18 cellular contexts compared by ENCODE assay signal in genomic region chr12:78156751-78157150, GRCh38.
"Had no signal": no experiment of that assay in that cellular context is flagged by ENCODE, and none has a peak within 500 bp of the region (broad histone marks: within the 10 kb centered on the region; RNA-seq: fewer than 3 reads in every experiment).

No MANE protein-coding gene starts in this region.

- H3K4me1 ChIP-seq: colonic mucosa, prostate gland, right atrium auricular region, suprapubic skin, transverse colon, vagina had no signal

- ATAC-seq: activated CD4-positive, alpha-beta T cell treated with anti-CD3 and anti-CD28 coated beads for 36 hours; stimulated activated naive CD8-positive, alpha-beta T cell treated with anti-CD3 and anti-CD28 coated beads, Interleukin-15, amount 100 ng/mL, for 72 hours had no signal

- H3K9me3 ChIP-seq: colonic mucosa, prostate gland, right atrium auricular region, suprapubic skin, transverse colon, vagina had no signal

- DNase-seq: activated CD4-positive, alpha-beta T cell treated with anti-CD3 and anti-CD28 coated beads for 36 hours; activated CD4-positive, alpha-beta T cell treated with anti-CD3 and anti-CD28 coated beads, Interleukin-2, amount 50 U/mL, for 48 hours; activated naive CD4-positive, alpha-beta T cell treated with anti-CD3 and anti-CD28 coated beads for 36 hours; brain microvascular endothelial cell; colonic mucosa; foreskin melanocyte; glutamatergic neuron; hippocampal formation; islet precursor cell; midbrain; nephron progenitor cell; stimulated activated naive CD8-positive, alpha-beta T cell treated with anti-CD3 and anti-CD28 coated beads, Interleukin-15, amount 100 ng/mL, for 72 hours; transverse colon had no signal

- H3K27me3 ChIP-seq: brain microvascular endothelial cell, colonic mucosa, right atrium auricular region, suprapubic skin, transverse colon, vagina had no signal

- H3K4me3 ChIP-seq: colonic mucosa, lung, prostate gland, right atrium auricular region, suprapubic skin, transverse colon, vagina had no signal

- H3K36me3 ChIP-seq: colonic mucosa, prostate gland, right atrium auricular region, suprapubic skin, transverse colon, vagina had no signal

- H3K27ac ChIP-seq: brain microvascular endothelial cell, colonic mucosa, prostate gland, right atrium auricular region, suprapubic skin, transverse colon, vagina had no signal
